1 cellular context compared by ENCODE assay signal in genomic region chr11:31369348-31370329, GRCh38.
TF ChIP-seq lines count a peak whose summit lies in the region.

Gene DCDC1, minus strand, starts transcription at chr11:31369739. Its CDS starts 41,459 bp downstream, at chr11:31328280.
Gene DNAJC24, plus strand, starts transcription at chr11:31369860. Its CDS starts 889 bp downstream, at chr11:31370749.

TF ChIP-seq in HEK293, 187 proteins besides CTCF, POLR2A, EP300 and RAD21 (continued from another document):
- TF ChIP-seq ZNF426 (tag by site-specific recombination; IDR thresholded peaks at IDR 0.05) (no peak), ZNF202 (tag by site-specific recombination; IDR thresholded peaks at IDR 0.05; ENCODE audit: borderline replicate concordance) (no peak), INSM2 (tag by site-specific recombination; IDR thresholded peaks at IDR 0.05) (no peak), TCF7L2 (IDR thresholded peaks at IDR 0.05; ENCODE audit: borderline replicate concordance, low read depth, low read length) (no peak), ZNF10 (tag by site-specific recombination; IDR thresholded peaks at IDR 0.05) (no peak)
- TF ChIP-seq, protein P1, sequence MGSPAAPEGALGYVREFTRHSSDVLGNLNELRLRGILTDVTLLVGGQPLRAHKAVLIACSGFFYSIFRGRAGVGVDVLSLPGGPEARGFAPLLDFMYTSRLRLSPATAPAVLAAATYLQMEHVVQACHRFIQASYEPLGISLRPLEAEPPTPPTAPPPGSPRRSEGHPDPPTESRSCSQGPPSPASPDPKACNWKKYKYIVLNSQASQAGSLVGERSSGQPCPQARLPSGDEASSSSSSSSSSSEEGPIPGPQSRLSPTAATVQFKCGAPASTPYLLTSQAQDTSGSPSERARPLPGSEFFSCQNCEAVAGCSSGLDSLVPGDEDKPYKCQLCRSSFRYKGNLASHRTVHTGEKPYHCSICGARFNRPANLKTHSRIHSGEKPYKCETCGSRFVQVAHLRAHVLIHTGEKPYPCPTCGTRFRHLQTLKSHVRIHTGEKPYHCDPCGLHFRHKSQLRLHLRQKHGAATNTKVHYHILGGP (tag by site-specific recombination; IDR thresholded peaks at IDR 0.05): no peak
